8 cellular contexts compared by ENCODE assay signal in genomic region chrX:45771114-45771513, GRCh38.
DNase-seq lines count a peak whose midpoint lies in the region; ATAC-seq and TF ChIP-seq lines count a peak whose summit lies in the region.

No MANE protein-coding gene starts in this region.

- H3K4me2 ChIP-seq in mesendoderm (ENCODE audit: low read length): no peak overlapping the region

- H3K4me3 ChIP-seq in astrocyte of the spinal cord (ENCODE audit: low read depth, low read length) (peak overlapping the region; percentile 69), lung (no peak overlapping the region), mesendoderm (ENCODE audit: low read length) (no peak overlapping the region)

- no peak overlapping the region for H2BK15ac ChIP-seq in mesendoderm (replicated peaks; ENCODE audit: low read depth)

- ATAC-seq in lung (ENCODE audit: insufficient read depth, low FRiP score): peak; percentile 42
- no peak for ATAC-seq in HG02852 (IDR thresholded peaks at IDR 0.05; ENCODE audit: unreplicated experiment)
- ATAC-seq in GM21367 (IDR thresholded peaks at IDR 0.05; ENCODE audit: unreplicated experiment): no peak

- no peak overlapping the region for H2AK5ac ChIP-seq in mesendoderm (ENCODE audit: low read length)

- H3K56ac ChIP-seq in mesendoderm (ENCODE audit: low read length): no peak overlapping the region

- no peak overlapping the region for H3K9ac ChIP-seq in mesendoderm (ENCODE audit: low read length)

- no peaks in the 10 kb centered on the region for H3K9me3 ChIP-seq in lung (ENCODE audit: control insufficient read depth in 2 of 2, insufficient read depth in 1 of 2, low read length in 1 of 2)

- H4K5ac ChIP-seq in mesendoderm (ENCODE audit: low read length): no peak overlapping the region

- WGBS in lung, 2 donors: 21 to 27% methylated on average over 6 of the region's 6 CpGs
- WGBS in mesendoderm (ENCODE audit: extremely low coverage, insufficient coverage, low lambda C conversion rate): no CpG with 5 or more reads among the region's 6 CpGs

- H2BK120ac ChIP-seq in mesendoderm (ENCODE audit: low read depth, low read length): no peak overlapping the region

- no peak overlapping the region for H3K23ac ChIP-seq in mesendoderm (ENCODE audit: low read length)

- no peak overlapping the region for H3K4ac ChIP-seq in mesendoderm (ENCODE audit: low read depth, low read length)

- H4K8ac ChIP-seq in mesendoderm (ENCODE audit: low read depth, low read length): no peak overlapping the region

- no peaks in the 10 kb centered on the region for H3K79me1 ChIP-seq in mesendoderm (ENCODE audit: low read length)

- in situ Hi-C loops in astrocyte of the spinal cord (cut with HindIII; ENCODE audit: low sequenced_read_pairs): no loop called here

- no peaks in the 10 kb centered on the region for H3K36me3 ChIP-seq in lung (ENCODE audit: control insufficient read depth in 2 of 2, insufficient read depth in 2 of 2, low read length in 2 of 2)
- no peaks in the 10 kb centered on the region for H3K36me3 ChIP-seq in mesendoderm (ENCODE audit: control insufficient read depth, insufficient read depth, low read length)

- no peak for TF ChIP-seq CTCF in astrocyte of the spinal cord (IDR thresholded peaks at IDR 0.05; ENCODE audit: low read depth, low read length)
- no peak for TF ChIP-seq CTCF in lung (IDR thresholded peaks at IDR 0.05; ENCODE audit: control extremely low read depth, extremely low read depth)

- H3K4me1 ChIP-seq in lung (ENCODE audit: control insufficient read depth in 2 of 2, insufficient read depth in 2 of 2, low read length in 2 of 2) (peaks cover 0 to 4% of the 10 kb centered on the region in 2 donors), mesendoderm (ENCODE audit: control insufficient read depth, low read depth, low read length) (no peaks in the 10 kb centered on the region)

- H3K79me2 ChIP-seq in mesendoderm (ENCODE audit: control insufficient read depth, insufficient read depth, low read length): peaks cover 16% of the 10 kb centered on the region

- H3K18ac ChIP-seq in mesendoderm (ENCODE audit: low read length): no peak overlapping the region

- H3K27ac ChIP-seq in lung (ENCODE audit: low read depth in 1 of 2, low read length in 1 of 2): peak overlapping the region; percentile 62 to 74
- H3K27ac ChIP-seq in mesendoderm (ENCODE audit: low read depth, low read length): no peak overlapping the region

- DNase-seq in AG08395 (ENCODE audit: low spot score): peak; percentile 83
- peak; percentile 79 for DNase-seq in HS-27A (ENCODE audit: low read depth)
- peak; percentile 91 for DNase-seq in astrocyte of the spinal cord (ENCODE audit: low read depth, low spot score)
- DNase-seq in lung (ENCODE audit: low spot score): peak; percentile 44
- no peak for DNase-seq in NCI-H524 (lab: John Stamatoyannopoulos, UW)
- DNase-seq in mesendoderm: no peak

- H3K27me3 ChIP-seq in lung (ENCODE audit: control insufficient read depth, insufficient read depth) (no peaks in the 10 kb centered on the region), mesendoderm (ENCODE audit: insufficient read depth, low read length, poor library complexity) (no peaks in the 10 kb centered on the region)

- no peak overlapping the region for H2BK5ac ChIP-seq in mesendoderm (ENCODE audit: low read length)

Comparison
In these comparisons a context has a peak if more than half of its experiments do, and no peak if none do; other contexts are left out.
1. DNase-seq: peak in AG08395 (single experiment), HS-27A (single experiment), astrocyte of the spinal cord (single experiment) and lung (single experiment); none in NCI-H524 (0 of 2) and mesendoderm (single experiment).